In the genomic region with DNA sequence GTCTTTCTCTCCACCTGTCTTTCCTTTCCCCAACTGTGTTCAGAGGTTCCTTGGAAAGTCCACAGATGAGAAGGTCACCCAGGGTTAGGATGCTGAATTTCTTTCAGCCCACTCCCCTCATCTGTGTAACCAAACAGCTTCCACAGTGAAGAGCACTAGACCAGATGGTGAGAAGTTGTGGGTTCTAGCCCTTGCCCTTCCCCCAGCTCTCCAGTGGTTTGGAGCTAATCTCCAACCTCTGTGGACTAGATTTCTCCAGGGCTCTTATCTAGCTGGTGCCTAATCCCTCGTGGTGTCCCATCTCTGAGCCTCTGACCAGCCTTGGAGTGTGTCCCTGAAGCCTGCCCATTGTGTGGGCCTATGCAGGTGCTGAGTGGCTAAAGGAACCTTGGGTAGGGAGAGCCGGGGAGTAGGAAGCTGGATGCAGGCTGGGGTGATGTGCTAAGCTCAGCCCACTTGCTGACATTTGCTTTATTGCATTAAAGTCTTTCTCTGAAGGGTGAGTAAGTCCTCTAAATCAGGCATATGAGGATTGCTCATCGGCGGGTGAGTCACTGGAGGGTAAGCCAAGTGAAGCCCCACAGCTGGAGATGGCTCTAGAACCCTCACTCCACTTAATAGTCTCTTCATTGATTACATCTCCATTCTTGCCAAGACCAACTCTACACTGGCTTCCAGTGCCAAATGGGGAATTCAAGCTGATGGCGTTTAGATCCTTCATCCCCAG, we compare ENCODE assay signal across 10 cellular contexts. TPM values are rescaled to one million over a fixed set of nuclear protein-coding genes. Genes with fewer than 3 reads are reported as not detected.
DNase-seq lines count a peak whose midpoint lies in the region; ATAC-seq and TF ChIP-seq lines count a peak whose summit lies in the region.
"Had no signal": no experiment of that assay in that cellular context is flagged by ENCODE, and none has a peak within 500 bp of the region (broad histone marks: within the 10 kb centered on the region; RNA-seq: fewer than 3 reads in every experiment).

No MANE protein-coding gene starts in this region.

- peak in 3 of 4 donors; percentile 16 to 51 (median 26) for ATAC-seq in heart left ventricle
- ATAC-seq in Right ventricle myocardium inferior, result no peak
- no peak for ATAC-seq in GM18870 (IDR thresholded peaks at IDR 0.05; ENCODE audit: unreplicated experiment)

- H3K4me1 ChIP-seq in heart left ventricle (peaks cover 5 to 50% (median 25%) of the 10 kb centered on the region in 12 donors), iPS-20b (ENCODE audit: insufficient read depth, low read length) (no peaks in the 10 kb centered on the region)

- TF ChIP-seq POLR2A in heart left ventricle (IDR thresholded peaks at IDR 0.05), result no peak

- H3K4me3 Mint-ChIP-seq in glutamatergic neuron (ENCODE audit: unreplicated experiment), result no peak overlapping the region
- H3K4me3 Mint-ChIP-seq: type B pancreatic cell had no signal

- H3K27ac ChIP-seq in heart left ventricle (peak overlapping the region in 4 of 12 donors; percentile 19 to 62 (median 24)), iPS-20b (ENCODE audit: low read length) (peak overlapping the region; percentile 20), WERI-Rb-1 (no peak overlapping the region)

- H3K36me3 ChIP-seq in heart left ventricle, result peaks cover 0 to 67% (median 33%) of the 10 kb centered on the region in 9 donors
- H3K36me3 ChIP-seq in iPS-20b (ENCODE audit: insufficient read depth, low read depth, low read length), result peaks cover 45% of the 10 kb centered on the region
- peaks cover 67% of the 10 kb centered on the region for H3K36me3 ChIP-seq in WERI-Rb-1

- H3K27me3 Mint-ChIP-seq in glutamatergic neuron (ENCODE audit: unreplicated experiment), result peaks cover 2% of the 10 kb centered on the region
- H3K27me3 Mint-ChIP-seq: type B pancreatic cell had no signal

- intact Hi-C loops in heart left ventricle (cut with DNase I) (no loop called here), Right ventricle myocardium inferior (cut with DNase I) (no loop called here)

- 61 to 79% (median 72%) methylated on average over 5 of the region's 5 CpGs for WGBS in heart left ventricle, 4 donors

- no peak overlapping the region for H3K27ac Mint-ChIP-seq in glutamatergic neuron (ENCODE audit: unreplicated experiment)
- H3K27ac Mint-ChIP-seq: type B pancreatic cell had no signal

- H3K4me1 Mint-ChIP-seq in glutamatergic neuron (ENCODE audit: low read depth, unreplicated experiment), result peaks cover 5% of the 10 kb centered on the region

- H3K27me3 ChIP-seq in heart left ventricle (no peaks in the 10 kb centered on the region), iPS-20b (ENCODE audit: insufficient read depth, low read length) (no peaks in the 10 kb centered on the region), WERI-Rb-1 (ENCODE audit: insufficient read depth, low read depth, severe bottlenecking) (no peaks in the 10 kb centered on the region)

- H3K9me3 ChIP-seq in heart left ventricle (no peaks in the 10 kb centered on the region), iPS-20b (ENCODE audit: insufficient read depth, low read depth, low read length) (no peaks in the 10 kb centered on the region), WERI-Rb-1 (ENCODE audit: severe bottlenecking) (no peaks in the 10 kb centered on the region)

- TF ChIP-seq CTCF in heart left ventricle (IDR thresholded peaks at IDR 0.05) (no peak), glutamatergic neuron (IDR thresholded peaks at IDR 0.05; ENCODE audit: partially characterized antibody, unreplicated experiment) (no peak), WERI-Rb-1 (IDR thresholded peaks at IDR 0.05; ENCODE audit: low read depth, low read length) (no peak)

- H3K36me3 Mint-ChIP-seq in glutamatergic neuron (ENCODE audit: unreplicated experiment), result peaks cover 4% of the 10 kb centered on the region

- DNase-seq in heart left ventricle, result no peak
- DNase-seq in Right ventricle myocardium inferior (ENCODE audit: missing footprints), result no peak
- peak; percentile 62 to 72 for DNase-seq in activated T-cell treated with anti-CD3 and anti-CD28 coated beads, Interleukin-2, amount 50 U/mL, for 48 hours
- DNase-seq in glutamatergic neuron, result no peak
- no peak for DNase-seq in WERI-Rb-1
- DNase-seq in SKM-1 treated with dmso at 0.1 percent for 144 hours (lab: John Stamatoyannopoulos, UW; ENCODE audit: unreplicated experiment), result no peak
- DNase-seq: DND-41 had no signal

- H3K9me3 Mint-ChIP-seq in glutamatergic neuron (ENCODE audit: unreplicated experiment), result peaks cover 2% of the 10 kb centered on the region
- H3K9me3 Mint-ChIP-seq: type B pancreatic cell had no signal

- no peak overlapping the region for H3K4me3 ChIP-seq in heart left ventricle
- H3K4me3 ChIP-seq in iPS-20b (ENCODE audit: low read length), result no peak overlapping the region
- no peak overlapping the region for H3K4me3 ChIP-seq in WERI-Rb-1 (ENCODE audit: low read depth, low read length)

- no peak overlapping the region for H3K9ac ChIP-seq in iPS-20b (ENCODE audit: low read depth, low read length)

RNA-seq across cellular contexts. Expression of a gene that starts 14.9 kb away (rescaled TPM):
- total RNA-seq in heart left ventricle (10 to 100 TPM in 7 of 9 donors, 1 to 10 TPM in 2; 5.5 to 36.4 (median 16.1) TPM), Right ventricle myocardium inferior (6.2 TPM), glutamatergic neuron (ENCODE audit: unreplicated experiment) (2.4 TPM)
- polyA plus RNA-seq in heart left ventricle, result 10 to 100 TPM in 1 of 2 donors, 1 to 10 TPM in 1; 3.5 to 42.7 TPM

RNA-seq across cellular contexts. Expression of a gene that starts 54.9 kb away (rescaled TPM):
- total RNA-seq in heart left ventricle (10 to 100 TPM; 14.4 to 29.2 (median 20.1) TPM), Right ventricle myocardium inferior (23.3 TPM), glutamatergic neuron (ENCODE audit: unreplicated experiment) (53.6 TPM)
- 10 to 100 TPM; 12.0 to 18.7 TPM for polyA plus RNA-seq in heart left ventricle

Comparison
In these comparisons a context has a peak if more than half of its experiments do, and no peak if none do; other contexts are left out.
1. ATAC-seq: peak in heart left ventricle (3 of 4); none in Right ventricle myocardium inferior (single experiment) and GM18870 (single experiment).
2. DNase-seq: peak in activated T-cell treated with anti-CD3 and anti-CD28 coated beads, Interleukin-2, amount 50 U/mL, for 48 hours (2 of 2); none in heart left ventricle (0 of 5), Right ventricle myocardium inferior (single experiment), glutamatergic neuron (single experiment), WERI-Rb-1 (single experiment) and SKM-1 treated with dmso at 0.1 percent for 144 hours (single experiment).